ENCODE assay signal across 1 cellular context in genomic region chr1:204092632-204093420, GRCh38.
TF ChIP-seq lines count a peak whose summit lies in the region.

No MANE protein-coding gene starts in this region.

TF ChIP-seq in HepG2, 621 proteins besides CTCF, POLR2A, EP300 and RAD21:
- TF ChIP-seq ZNF121 (CRISPR knock-in tag; IDR thresholded peaks at IDR 0.05) (peak; percentile 89), PLSCR1 (CRISPR knock-in tag; IDR thresholded peaks at IDR 0.05; ENCODE audit: borderline replicate concordance) (no peak), ASH2L (IDR thresholded peaks at IDR 0.05; ENCODE audit: insufficient read length, low read depth, low read length) (peak; percentile 92), ZMYM3 (CRISPR knock-in tag; IDR thresholded peaks at IDR 0.05) (peak; percentile 49), CERS6 (CRISPR knock-in tag; IDR thresholded peaks at IDR 0.05) (no peak), NR2F1 (CRISPR knock-in tag; IDR thresholded peaks at IDR 0.05) (0 out of 4 replicates have a peak, but pooled peaks of 1 of the 2 experiments have one; percentile 25), ZFX (CRISPR knock-in tag; IDR thresholded peaks at IDR 0.05; ENCODE audit: low read depth) (peak; percentile 4; the same call in 1 of the 2 replicates), POLR2G (IDR thresholded peaks at IDR 0.05; ENCODE audit: low read depth, low read length) (0 out of 2 replicates have a peak, but pooled peaks have one; percentile 38), ZNF687 (CRISPR knock-in tag; IDR thresholded peaks at IDR 0.05) (no peak), ZNF274 (CRISPR knock-in tag; IDR thresholded peaks at IDR 0.05) (no peak), CEBPB (IDR thresholded peaks at IDR 0.05; ENCODE audit: borderline replicate concordance, low read depth, low read length) (no peak), CC2D1A (CRISPR knock-in tag; IDR thresholded peaks at IDR 0.05) (no peak), NCOR1 (IDR thresholded peaks at IDR 0.05; ENCODE audit: borderline replicate concordance, low read length) (peak; percentile 85; the same call in 1 of the 2 replicates), ZNF768 (CRISPR knock-in tag; IDR thresholded peaks at IDR 0.05) (peak; percentile 95), HIC2 (CRISPR knock-in tag; IDR thresholded peaks at IDR 0.05; ENCODE audit: low read depth) (no peak), HNF4A (CRISPR knock-in tag; IDR thresholded peaks at IDR 0.05) (no peak), ZNF251 (CRISPR knock-in tag; IDR thresholded peaks at IDR 0.05) (peak; percentile 32; the same call in 1 of the 2 replicates), MAZ (IDR thresholded peaks at IDR 0.05; ENCODE audit: borderline replicate concordance, low read depth, low read length) (no peak), MAZ (CRISPR knock-in tag; IDR thresholded peaks at IDR 0.05; ENCODE audit: low read depth) (no peak), POLR2AphosphoS5 (IDR thresholded peaks at IDR 0.05; ENCODE audit: low read depth, low read length) (0 out of 2 replicates have a peak, but pooled peaks have one; percentile 36), MYPOP (CRISPR knock-in tag; IDR thresholded peaks at IDR 0.05) (no peak), ZNF10 (CRISPR knock-in tag; IDR thresholded peaks at IDR 0.05; ENCODE audit: borderline replicate concordance, low read depth) (no peak), ZNF317 (CRISPR knock-in tag; IDR thresholded peaks at IDR 0.05) (no peak), ZNF766 (CRISPR knock-in tag; IDR thresholded peaks at IDR 0.05; ENCODE audit: borderline replicate concordance) (no peak), HNF1A (IDR thresholded peaks at IDR 0.05; ENCODE audit: low read depth) (no peak), HNF1A (CRISPR knock-in tag; IDR thresholded peaks at IDR 0.05; ENCODE audit: borderline replicate concordance) (0 out of 2 replicates have a peak, but pooled peaks have one; percentile 16), TAF15 (IDR thresholded peaks at IDR 0.05; ENCODE audit: low read depth, low read length, poor library complexity, severe bottlenecking) (no peak), AHDC1 (CRISPR knock-in tag; IDR thresholded peaks at IDR 0.05; ENCODE audit: borderline replicate concordance) (no peak), PAF1 (CRISPR knock-in tag; IDR thresholded peaks at IDR 0.05) (no peak), ZNF335 (CRISPR knock-in tag; IDR thresholded peaks at IDR 0.05) (no peak), ZNF414 (CRISPR knock-in tag; IDR thresholded peaks at IDR 0.05) (no peak), MAX (IDR thresholded peaks at IDR 0.05) (0 out of 2 replicates have a peak, but pooled peaks have one; percentile 6), FOXA1 (IDR thresholded peaks at IDR 0.05) (no peak), FOXA1 (CRISPR knock-in tag; IDR thresholded peaks at IDR 0.05) (no peak), NAIF1 (CRISPR knock-in tag; IDR thresholded peaks at IDR 0.05; ENCODE audit: borderline replicate concordance) (0 out of 2 replicates have a peak, but pooled peaks have one; percentile 36)
TF ChIP-seq in HepG2: peak in this region for 13.
